9 cellular contexts compared by ENCODE assay signal in genomic region chr17:63140255-63140654, GRCh38.
DNase-seq lines count a peak whose midpoint lies in the region; ATAC-seq and TF ChIP-seq lines count a peak whose summit lies in the region.
"Had no signal": no experiment of that assay in that cellular context is flagged by ENCODE, and none has a peak within 500 bp of the region (broad histone marks: within the 10 kb centered on the region; RNA-seq: fewer than 3 reads in every experiment).

No MANE protein-coding gene starts in this region.

- TF ChIP-seq CTCF in activated CD8-positive, alpha-beta T cell treated with anti-CD3 and anti-CD28 coated beads for 36 hours (IDR thresholded peaks at IDR 0.05) = no peak
- TF ChIP-seq CTCF in dorsolateral prefrontal cortex (IDR thresholded peaks at IDR 0.05 in 54 of 56, conservative IDR thresholded peaks at IDR 0.05 in 2 of 56; ENCODE audit: low read depth in 1 of 56, partially characterized antibody in 56 of 56) (no peak), transverse colon (IDR thresholded peaks at IDR 0.05) (no peak), hepatocyte (IDR thresholded peaks at IDR 0.05; ENCODE audit: poor library complexity) (no peak)

- H3K36me3 ChIP-seq in transverse colon = no peaks in the 10 kb centered on the region
- no peaks in the 10 kb centered on the region for H3K36me3 ChIP-seq in CD8-positive, alpha-beta memory T cell (ENCODE audit: insufficient read depth, low read length)
- H3K36me3 ChIP-seq in hepatocyte (replicated peaks; ENCODE audit: insufficient read depth, low read depth) = no peaks in the 10 kb centered on the region

- H3K27me3 ChIP-seq in dorsolateral prefrontal cortex (no peaks in the 10 kb centered on the region), transverse colon (no peaks in the 10 kb centered on the region), hepatocyte (no peaks in the 10 kb centered on the region)
- no peaks in the 10 kb centered on the region for H3K27me3 ChIP-seq in CD8-positive, alpha-beta memory T cell (ENCODE audit: insufficient read depth, low read length, poor library complexity, severe bottlenecking)

- H3K4me3 ChIP-seq in dorsolateral prefrontal cortex = peak overlapping the region in 26 of 59 donors; percentile 0 to 48 (median 16)
- H3K4me3 ChIP-seq in transverse colon = no peak overlapping the region
- H3K4me3 ChIP-seq in CD8-positive, alpha-beta memory T cell (ENCODE audit: low read length) = no peak overlapping the region
- H3K4me3 ChIP-seq in hepatocyte = no peak overlapping the region
- H3K4me3 ChIP-seq: SK-N-MC had no signal

- no peak overlapping the region for H3K4me2 ChIP-seq in hepatocyte

- H3K9me3 ChIP-seq in transverse colon (no peaks in the 10 kb centered on the region), hepatocyte (ENCODE audit: low read depth) (no peaks in the 10 kb centered on the region)
- H3K9me3 ChIP-seq in CD8-positive, alpha-beta memory T cell (ENCODE audit: low read length) = no peaks in the 10 kb centered on the region

- intact Hi-C loops in activated CD8-positive, alpha-beta T cell treated with anti-CD3 and anti-CD28 coated beads for 36 hours (cut with micrococcal nuclease) = no loop called here
- intact Hi-C loops in dorsolateral prefrontal cortex (cut with DNase I) (no loop called here), transverse colon (cut with DNase I; ENCODE audit: low total_unique reads) (no loop called here)

- in situ Hi-C loops in transverse colon (cut with MboI; ENCODE audit: low pct_ligation_motif_present in 1 of 4, low pct_unique_long_range_greater_than_20kb in 1 of 4, low sequenced_read_pairs in 3 of 4) = no loop called here

- peak; percentile 40 for DNase-seq in activated CD8-positive, alpha-beta T cell treated with anti-CD3 and anti-CD28 coated beads for 36 hours
- DNase-seq in activated CD8-positive, alpha-beta T cell treated with anti-CD3 and anti-CD28 coated beads, Interleukin-2, amount 10 ng/mL, durations not matched to agents 7 days and 5 days = no peak
- DNase-seq in NCI-H2171 (lab: John Stamatoyannopoulos, UW) (peak; percentile 42), dorsolateral prefrontal cortex (no peak), transverse colon (peak; percentile 32), hepatocyte (ENCODE audit: low spot score) (no peak)
- DNase-seq in CD8-positive, alpha-beta memory T cell = no peak
- no peak for DNase-seq in stimulated activated naive CD4-positive, alpha-beta T cell (lab: John Stamatoyannopoulos, UW)

- H3K4me3 Mint-ChIP-seq in activated CD8-positive, alpha-beta T cell treated with anti-CD3 and anti-CD28 coated beads for 36 hours = no peak overlapping the region
- H3K4me3 Mint-ChIP-seq in activated CD8-positive, alpha-beta T cell treated with anti-CD3 and anti-CD28 coated beads, Interleukin-2, amount 10 ng/mL, durations not matched to agents 7 days and 5 days = no peak overlapping the region
- no peak overlapping the region for H3K4me3 Mint-ChIP-seq in CD8-positive, alpha-beta memory T cell

- POLR2A ChIA-PET in activated CD8-positive, alpha-beta T cell treated with anti-CD3 and anti-CD28 coated beads for 36 hours (lab: Charles Lee) = no interaction called here
- POLR2A ChIA-PET in activated CD8-positive, alpha-beta T cell treated with anti-CD3 and anti-CD28 coated beads, Interleukin-2, amount 10 ng/mL, durations not matched to agents 7 days and 5 days (lab: Charles Lee) = no interaction called here
- POLR2A ChIA-PET in CD8-positive, alpha-beta memory T cell (lab: Charles Lee) = no interaction called here

- H3K36me3 Mint-ChIP-seq in activated CD8-positive, alpha-beta T cell treated with anti-CD3 and anti-CD28 coated beads for 36 hours (ENCODE audit: low read depth) = no peaks in the 10 kb centered on the region
- no peaks in the 10 kb centered on the region for H3K36me3 Mint-ChIP-seq in activated CD8-positive, alpha-beta T cell treated with anti-CD3 and anti-CD28 coated beads, Interleukin-2, amount 10 ng/mL, durations not matched to agents 7 days and 5 days (ENCODE audit: low read depth)
- peaks cover 0 to 4% (median 0%) of the 10 kb centered on the region in 3 donors for H3K36me3 Mint-ChIP-seq in CD8-positive, alpha-beta memory T cell

- H4K20me1 ChIP-seq in hepatocyte (ENCODE audit: insufficient read depth, poor library complexity, severe bottlenecking) = no peaks in the 10 kb centered on the region

- no peaks in the 10 kb centered on the region for H3K9me3 Mint-ChIP-seq in activated CD8-positive, alpha-beta T cell treated with anti-CD3 and anti-CD28 coated beads for 36 hours
- H3K9me3 Mint-ChIP-seq in activated CD8-positive, alpha-beta T cell treated with anti-CD3 and anti-CD28 coated beads, Interleukin-2, amount 10 ng/mL, durations not matched to agents 7 days and 5 days (ENCODE audit: insufficient read depth) = no peaks in the 10 kb centered on the region
- H3K9me3 Mint-ChIP-seq in CD8-positive, alpha-beta memory T cell = no peaks in the 10 kb centered on the region

- no peaks in the 10 kb centered on the region for H3K9me2 ChIP-seq in hepatocyte (replicated peaks; ENCODE audit: insufficient read depth)

- H3K4me1 Mint-ChIP-seq in activated CD8-positive, alpha-beta T cell treated with anti-CD3 and anti-CD28 coated beads for 36 hours (ENCODE audit: low read depth) = peaks cover 2% of the 10 kb centered on the region
- no peaks in the 10 kb centered on the region for H3K4me1 Mint-ChIP-seq in activated CD8-positive, alpha-beta T cell treated with anti-CD3 and anti-CD28 coated beads, Interleukin-2, amount 10 ng/mL, durations not matched to agents 7 days and 5 days (ENCODE audit: low read depth)
- H3K4me1 Mint-ChIP-seq in CD8-positive, alpha-beta memory T cell = peaks cover 0 to 7% (median 1%) of the 10 kb centered on the region in 3 donors

- H3K4me1 ChIP-seq in transverse colon = peaks cover 0 to 4% (median 0%) of the 10 kb centered on the region in 4 donors
- no peaks in the 10 kb centered on the region for H3K4me1 ChIP-seq in CD8-positive, alpha-beta memory T cell (ENCODE audit: insufficient read depth, low read length)
- H3K4me1 ChIP-seq in hepatocyte (ENCODE audit: insufficient read depth) = no peaks in the 10 kb centered on the region

- no peak overlapping the region for H3K27ac Mint-ChIP-seq in activated CD8-positive, alpha-beta T cell treated with anti-CD3 and anti-CD28 coated beads for 36 hours
- H3K27ac Mint-ChIP-seq in activated CD8-positive, alpha-beta T cell treated with anti-CD3 and anti-CD28 coated beads, Interleukin-2, amount 10 ng/mL, durations not matched to agents 7 days and 5 days = no peak overlapping the region
- H3K27ac Mint-ChIP-seq in CD8-positive, alpha-beta memory T cell = no peak overlapping the region

- no peak for TF ChIP-seq EP300 in transverse colon (IDR thresholded peaks at IDR 0.05; ENCODE audit: low read depth)

- no peak overlapping the region for H2AFZ ChIP-seq in hepatocyte

- CTCF ChIA-PET in activated CD8-positive, alpha-beta T cell treated with anti-CD3 and anti-CD28 coated beads for 36 hours (lab: Charles Lee) = interaction anchor here (0.6 to 1.3 kb wide), 2 partner anchors 260 to 267 kb away, joined by 3 read pairs; no protein-coding TSS in a partner anchor
- CTCF ChIA-PET in activated CD8-positive, alpha-beta T cell treated with anti-CD3 and anti-CD28 coated beads, Interleukin-2, amount 10 ng/mL, durations not matched to agents 7 days and 5 days (lab: Charles Lee) = interaction anchor here (1.2 kb wide), 1 partner anchor 267 kb away, joined by 4 read pairs; no protein-coding TSS in a partner anchor
- CTCF ChIA-PET in CD8-positive, alpha-beta memory T cell (lab: Charles Lee) = no interaction called here

- H3K79me2 ChIP-seq in hepatocyte = no peaks in the 10 kb centered on the region

- ATAC-seq in activated CD8-positive, alpha-beta T cell treated with anti-CD3 and anti-CD28 coated beads for 36 hours = no peak
- ATAC-seq in activated CD8-positive, alpha-beta T cell treated with anti-CD3 and anti-CD28 coated beads, Interleukin-2, amount 10 ng/mL, durations not matched to agents 7 days and 5 days = no peak

- H3K27ac ChIP-seq in dorsolateral prefrontal cortex = peak overlapping the region in 51 of 59 donors; percentile 7 to 84 (median 59)
- no peak overlapping the region for H3K27ac ChIP-seq in transverse colon
- H3K27ac ChIP-seq in CD8-positive, alpha-beta memory T cell (ENCODE audit: low read depth, low read length) = no peak overlapping the region
- H3K27ac ChIP-seq in hepatocyte = no peak overlapping the region
- H3K27ac ChIP-seq: SK-N-MC had no signal

- no peaks in the 10 kb centered on the region for H3K27me3 Mint-ChIP-seq in activated CD8-positive, alpha-beta T cell treated with anti-CD3 and anti-CD28 coated beads for 36 hours
- H3K27me3 Mint-ChIP-seq in activated CD8-positive, alpha-beta T cell treated with anti-CD3 and anti-CD28 coated beads, Interleukin-2, amount 10 ng/mL, durations not matched to agents 7 days and 5 days (ENCODE audit: low read depth) = no peaks in the 10 kb centered on the region
- H3K27me3 Mint-ChIP-seq in CD8-positive, alpha-beta memory T cell = no peaks in the 10 kb centered on the region

- WGBS in transverse colon (ENCODE audit: low coverage in 1 of 2), 2 donors = 8% methylated on average over 1 of the region's 1 CpG; no CpG with 5 or more reads in 1 of the 2 donors
- WGBS in hepatocyte (ENCODE audit: low lambda C conversion rate, missing lambda C conversion rate) = 56% methylated on average over 1 of the region's 1 CpG

- no peak for TF ChIP-seq POLR2A in transverse colon (IDR thresholded peaks at IDR 0.05)

Comparison
In these comparisons a context has a peak if more than half of its experiments do, and no peak if none do; other contexts are left out.
1. DNase-seq: peak in activated CD8-positive, alpha-beta T cell treated with anti-CD3 and anti-CD28 coated beads for 36 hours (single experiment), NCI-H2171 (single experiment) and transverse colon (single experiment); none in activated CD8-positive, alpha-beta T cell treated with anti-CD3 and anti-CD28 coated beads, Interleukin-2, amount 10 ng/mL, durations not matched to agents 7 days and 5 days (single experiment), dorsolateral prefrontal cortex (0 of 10), CD8-positive, alpha-beta memory T cell (0 of 5), hepatocyte (single experiment) and stimulated activated naive CD4-positive, alpha-beta T cell (0 of 6).
2. H3K27ac ChIP-seq: peak in dorsolateral prefrontal cortex (51 of 59); none in transverse colon (0 of 4), CD8-positive, alpha-beta memory T cell (single experiment) and hepatocyte (single experiment).